ENCODE assay signal across 1 cellular context in genomic region chrX:14029425-14030247, GRCh38.
TF ChIP-seq lines count a peak whose summit lies in the region.

Gene GEMIN8, minus strand, starts transcription at chrX:14029892. Its CDS starts 8,414 bp downstream, at chrX:14021478.

TF ChIP-seq in K562, 482 proteins besides CTCF, POLR2A, EP300 and RAD21 (continued from another document and continues in another):
- no peak for TF ChIP-seq CHD7 (IDR thresholded peaks at IDR 0.05; ENCODE audit: low read depth, low read length)
- no peak for TF ChIP-seq PHB2 (IDR thresholded peaks at IDR 0.05; ENCODE audit: low read depth)
- no peak for TF ChIP-seq ZBTB8A (IDR thresholded peaks at IDR 0.05; ENCODE audit: partially characterized antibody)
- TF ChIP-seq CBX1 (IDR thresholded peaks at IDR 0.05; ENCODE audit: low read depth), result 0 out of 2 replicates have a peak, but pooled peaks have one; percentile 56
- TF ChIP-seq SIN3B (IDR thresholded peaks at IDR 0.05; ENCODE audit: low read depth), result 0 out of 2 replicates have a peak, but pooled peaks have one; percentile 38
- TF ChIP-seq AFF4 (CRISPR knock-in tag; IDR thresholded peaks at IDR 0.05), result peak; percentile 53; the same call in 1 of the 2 replicates
- TF ChIP-seq ZNF696 (CRISPR knock-in tag; conservative IDR thresholded peaks at IDR 0.05), result no peak
- no peak for TF ChIP-seq POU5F1 (IDR thresholded peaks at IDR 0.05; ENCODE audit: borderline replicate concordance, low read depth, low read length, partially characterized antibody)
- no peak for TF ChIP-seq PCBP2 (IDR thresholded peaks at IDR 0.05; ENCODE audit: low read depth, low read length, poor library complexity, severe bottlenecking)
- no peak for TF ChIP-seq SNRNP70 (optimal IDR thresholded peaks at IDR 0.05; ENCODE audit: low read depth, low read length)
- TF ChIP-seq SETDB1 (IDR thresholded peaks at IDR 0.05; ENCODE audit: low read length), result no peak
- no peak for TF ChIP-seq RNF219 (CRISPR knock-in tag; IDR thresholded peaks at IDR 0.05)
- no peak for TF ChIP-seq CEBPZ (IDR thresholded peaks at IDR 0.05; ENCODE audit: borderline replicate concordance, low read depth, low read length)
- TF ChIP-seq CXXC5 (CRISPR knock-in tag; IDR thresholded peaks at IDR 0.05), result peak; percentile 94
- TF ChIP-seq MTF1 (CRISPR knock-in tag; IDR thresholded peaks at IDR 0.05; ENCODE audit: borderline replicate concordance), result no peak
- TF ChIP-seq KDM5B (IDR thresholded peaks at IDR 0.05; ENCODE audit: insufficient replicate concordance, low read depth, low read length), result peak; percentile 32
- TF ChIP-seq MNT (conservative IDR thresholded peaks at IDR 0.05), result peak; percentile 98 to 99
- TF ChIP-seq NCOA4 (IDR thresholded peaks at IDR 0.05; ENCODE audit: partially characterized antibody), result no peak
- peak; percentile 30 for TF ChIP-seq PKNOX1 (IDR thresholded peaks at IDR 0.05)
- TF ChIP-seq SP2 (IDR thresholded peaks at IDR 0.05; ENCODE audit: extremely low read depth, low read depth, low read length, poor library complexity, severe bottlenecking), result no peak
- no peak for TF ChIP-seq POLR3A (IDR thresholded peaks at IDR 0.05; ENCODE audit: borderline replicate concordance, extremely low read depth, insufficient read depth, insufficient read length)
- no peak for TF ChIP-seq HMG20A (CRISPR knock-in tag; conservative IDR thresholded peaks at IDR 0.05)
- TF ChIP-seq SMC3 (conservative IDR thresholded peaks at IDR 0.05; ENCODE audit: insufficient read depth, low read depth, low read length), result no peak
- peak; percentile 83; the same call in 1 of the 2 replicates for TF ChIP-seq TFAP4 (CRISPR knock-in tag; IDR thresholded peaks at IDR 0.05; ENCODE audit: borderline replicate concordance)
- TF ChIP-seq MEIS2 (IDR thresholded peaks at IDR 0.05; ENCODE audit: partially characterized antibody), result no peak
- no peak for TF ChIP-seq MLX (CRISPR knock-in tag; conservative IDR thresholded peaks at IDR 0.05)
- TF ChIP-seq ZNF347 (CRISPR knock-in tag; IDR thresholded peaks at IDR 0.05; ENCODE audit: low read depth), result no peak
- TF ChIP-seq ZFX (CRISPR knock-in tag; IDR thresholded peaks at IDR 0.05), result peak; percentile 85
